In the genomic region with DNA sequence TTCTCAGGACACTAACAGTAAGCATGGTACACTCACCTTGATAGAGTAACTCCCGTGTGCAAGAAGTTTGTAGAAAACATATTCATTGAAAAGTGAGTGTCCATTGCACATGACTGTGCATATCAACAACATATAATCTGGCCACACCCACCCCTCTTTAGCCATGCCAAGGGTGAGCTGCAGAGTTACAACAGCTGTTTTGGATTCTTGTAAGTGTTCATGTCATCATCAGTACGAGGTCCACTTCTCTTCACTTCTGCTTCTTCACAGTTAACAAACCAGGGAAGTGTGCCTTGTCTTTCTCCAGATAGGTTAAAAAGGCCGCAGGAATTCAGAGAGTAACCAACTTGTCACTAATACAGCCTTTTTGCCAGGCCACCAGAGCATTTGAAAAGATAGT, we compare ENCODE assay signal across 12 cellular contexts.
"Had no signal": no experiment of that assay in that cellular context is flagged by ENCODE, and none has a peak within 500 bp of the region (broad histone marks: within the 10 kb centered on the region; RNA-seq: fewer than 3 reads in every experiment).

No MANE protein-coding gene starts in this region.

- H3K36me3 ChIP-seq: ascending aorta, breast epithelium, suprapubic skin had no signal

- H3K27ac ChIP-seq: ascending aorta, suprapubic skin had no signal

- H3K36me3 Mint-ChIP-seq: type B pancreatic cell had no signal

- H3K27me3 Mint-ChIP-seq: naive thymus-derived CD8-positive, alpha-beta T cell; type B pancreatic cell had no signal

- H3K4me3 ChIP-seq: ascending aorta, breast epithelium, suprapubic skin had no signal

- ATAC-seq: naive thymus-derived CD8-positive, alpha-beta T cell; stimulated activated naive CD8-positive, alpha-beta T cell treated with anti-CD3 and anti-CD28 coated beads, Interleukin-15, Interleukin-2, amounts not matched to agents 100 U/mL and 50 U/mL, for 24 hours had no signal

- H3K9me3 Mint-ChIP-seq: type B pancreatic cell had no signal

- H3K27me3 ChIP-seq: ascending aorta, breast epithelium, suprapubic skin had no signal

- H3K9me3 ChIP-seq: ascending aorta, breast epithelium, suprapubic skin had no signal

- DNase-seq: activated CD4-positive, alpha-beta T cell treated with anti-CD3 and anti-CD28 coated beads, Interleukin-2, amount 50 U/mL, for 1 hour; activated naive CD4-positive, alpha-beta T cell treated with anti-CD3 and anti-CD28 coated beads for 36 hours; hippocampal formation; mammary epithelial cell; naive thymus-derived CD8-positive, alpha-beta T cell; stimulated activated CD4-positive, alpha-beta T cell treated with anti-CD3 and anti-CD28 coated beads, Interleukin-4, amount 100 ng/mL, for 24 hours; stimulated activated naive CD8-positive, alpha-beta T cell treated with anti-CD3 and anti-CD28 coated beads, Interleukin-15, Interleukin-2, amounts not matched to agents 100 U/mL and 50 U/mL, for 24 hours had no signal

- H3K4me3 Mint-ChIP-seq: activated naive CD4-positive, alpha-beta T cell treated with anti-CD3 and anti-CD28 coated beads for 36 hours; naive thymus-derived CD8-positive, alpha-beta T cell; T-helper 2 cell treated with Interferon-gamma antibody and Interleukin-4, amounts not matched to agents 5 μg/mL and 100 μg/mL, for 36 hours; type B pancreatic cell had no signal
